ENCODE assay signal across 13 cellular contexts in the genomic region with DNA sequence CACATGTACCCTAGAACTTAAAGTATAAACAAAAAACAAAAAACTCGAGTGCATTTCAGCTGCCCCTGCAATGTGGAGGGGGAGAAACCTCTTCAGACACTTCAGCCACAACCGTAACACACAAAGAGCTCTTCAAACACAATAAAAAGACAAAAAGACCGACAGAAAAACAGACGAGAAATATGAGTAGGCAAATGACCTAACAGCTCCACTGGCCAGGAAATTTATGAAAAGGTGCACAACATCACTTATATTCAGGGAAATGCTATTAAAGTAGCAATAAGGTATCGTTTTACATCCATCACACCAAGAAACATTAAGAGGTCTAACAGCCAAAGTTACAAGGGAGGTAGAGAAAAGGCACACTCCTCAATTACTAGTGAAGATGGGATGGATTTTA.
"Had no signal": no experiment of that assay in that cellular context is flagged by ENCODE, and none has a peak within 500 bp of the region (broad histone marks: within the 10 kb centered on the region; RNA-seq: fewer than 3 reads in every experiment).

No MANE protein-coding gene starts in this region.

- H3K9me3 ChIP-seq: esophagus squamous epithelium, left ventricle myocardium inferior, right atrium auricular region had no signal

- H3K27ac ChIP-seq: esophagus squamous epithelium, left ventricle myocardium inferior, right atrium auricular region had no signal

- H3K4me3 ChIP-seq: esophagus squamous epithelium, left ventricle myocardium inferior, right atrium auricular region had no signal

- ATAC-seq: naive thymus-derived CD8-positive, alpha-beta T cell; stimulated activated memory B cell treated with anti-CD40 and anti-IgM and Interleukin-4, amounts not matched to agents 10 μg/mL and 1 μg/mL and 100 μg/mL, for 72 hours had no signal

- DNase-seq: activated CD4-positive, alpha-beta T cell treated with anti-CD3 and anti-CD28 coated beads, Interleukin-2, amount 10 ng/mL, durations not matched to agents 7 days and 5 days; activated naive CD4-positive, alpha-beta T cell; anterior cingulate cortex; cortex of kidney; effector CD4-positive, alpha-beta T cell; esophagus squamous epithelium; hypothalamus; kidney; left ventricle myocardium inferior; naive thymus-derived CD8-positive, alpha-beta T cell; stimulated activated CD4-positive, alpha-beta T cell treated with anti-CD3 and anti-CD28 coated beads, Interleukin-2, amount 100 ng/mL, for 48 hours had no signal

- H3K27me3 ChIP-seq: esophagus squamous epithelium, right atrium auricular region had no signal

- H3K36me3 ChIP-seq: left ventricle myocardium inferior had no signal
